ENCODE assay signal across 9 cellular contexts in the genomic region with DNA sequence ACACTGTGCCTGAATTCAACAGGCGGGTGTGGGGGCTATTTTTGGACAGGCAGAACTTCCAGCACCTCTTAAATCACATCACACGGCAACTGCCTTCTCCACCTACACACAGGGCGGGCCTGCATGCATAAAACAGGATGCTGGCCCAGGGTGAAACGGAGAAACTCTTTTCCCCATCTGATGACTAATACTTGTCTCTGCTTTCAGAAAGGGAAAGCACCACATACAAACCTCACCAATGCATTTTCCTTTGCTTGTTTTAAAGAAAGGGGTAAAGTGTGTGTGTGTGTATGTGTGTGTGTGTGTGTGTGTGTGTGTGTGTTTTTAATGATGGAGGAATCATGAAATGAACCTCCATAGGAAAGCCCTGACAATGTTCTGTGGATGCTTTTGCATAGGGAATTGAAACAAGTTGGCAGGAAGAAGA. TPM values are rescaled to one million over a fixed set of nuclear protein-coding genes. Genes with fewer than 3 reads are reported as not detected.
DNase-seq lines count a peak whose midpoint lies in the region; ATAC-seq and TF ChIP-seq lines count a peak whose summit lies in the region.
"Had no signal": no experiment of that assay in that cellular context is flagged by ENCODE, and none has a peak within 500 bp of the region (broad histone marks: within the 10 kb centered on the region; RNA-seq: fewer than 3 reads in every experiment).

No MANE protein-coding gene starts in this region.

- peaks cover 6 to 11% of the 10 kb centered on the region in 2 donors for H3K27me3 Mint-ChIP-seq in stimulated activated naive B cell treated with anti-CD40 and anti-IgM and Interleukin-4, amounts not matched to agents 10 μg/mL and 1 μg/mL and 100 μg/mL, for 72 hours

- peak overlapping the region; percentile 20 for H2AFZ ChIP-seq in fibroblast of lung (ENCODE audit: low read length)

- peak overlapping the region; percentile 2 to 41 (median 33) for H3K4me3 ChIP-seq in fibroblast of lung (replicated peaks in 1 of 4; ENCODE audit: control extremely low read depth in 1 of 4, insufficient read depth in 1 of 4, low read depth in 3 of 4, low read length in 4 of 4)

- no peaks in the 10 kb centered on the region for H3K9me3 ChIP-seq in fibroblast of lung (ENCODE audit: control insufficient read depth, insufficient read depth, low read depth, low read length)

- H4K20me1 ChIP-seq in fibroblast of lung (ENCODE audit: control insufficient read depth, extremely low read depth, insufficient read depth, low read length) = no peaks in the 10 kb centered on the region

- H3K4me2 ChIP-seq in fibroblast of lung (ENCODE audit: extremely low read depth, insufficient read depth, low read length) = peak overlapping the region; percentile 60

- peak; percentile 100 for ATAC-seq in GM21423 (IDR thresholded peaks at IDR 0.05; ENCODE audit: unreplicated experiment)
- peak; percentile 100 for ATAC-seq in HG03558 (IDR thresholded peaks at IDR 0.05; ENCODE audit: extremely low read depth, unreplicated experiment)
- ATAC-seq in stimulated activated naive B cell treated with anti-CD40 and anti-IgM and Interleukin-4, amounts not matched to agents 10 μg/mL and 1 μg/mL and 100 μg/mL, for 72 hours (replicated peaks) = peak; percentile 99

- H3K4me3 Mint-ChIP-seq in stimulated activated naive B cell treated with anti-CD40 and anti-IgM and Interleukin-4, amounts not matched to agents 10 μg/mL and 1 μg/mL and 100 μg/mL, for 72 hours = peak overlapping the region; percentile 26 to 30
- H3K4me3 Mint-ChIP-seq: IgD-negative memory B cell had no signal

- peaks cover 1 to 3% of the 10 kb centered on the region in 2 donors for H3K9me3 Mint-ChIP-seq in stimulated activated naive B cell treated with anti-CD40 and anti-IgM and Interleukin-4, amounts not matched to agents 10 μg/mL and 1 μg/mL and 100 μg/mL, for 72 hours

- H3K36me3 Mint-ChIP-seq in stimulated activated naive B cell treated with anti-CD40 and anti-IgM and Interleukin-4, amounts not matched to agents 10 μg/mL and 1 μg/mL and 100 μg/mL, for 72 hours = no peaks in the 10 kb centered on the region
- H3K36me3 Mint-ChIP-seq: IgD-negative memory B cell had no signal

- H3K9ac ChIP-seq in fibroblast of lung (ENCODE audit: insufficient read depth, low read length) = no peak overlapping the region

- H3K27me3 ChIP-seq in fibroblast of lung (ENCODE audit: control insufficient read depth, insufficient read depth, low read length) = no peaks in the 10 kb centered on the region

- DNase-seq in GM10266 (ENCODE audit: extremely low spot score) (peak; percentile 61), fibroblast of lung (ENCODE audit: low read depth in 2 of 2) (peak; percentile 82 to 88), NCI-H187 treated with DMSO at 0.1 percent for 48 hours (lab: John Stamatoyannopoulos, UW) (no peak), NCI-H1930 (lab: John Stamatoyannopoulos, UW) (no peak), NCI-H1417 treated with DMSO at 0.1 percent for 48 hours (lab: John Stamatoyannopoulos, UW) (no peak)
- DNase-seq in stimulated activated naive B cell treated with anti-CD40 and anti-IgM and Interleukin-4, amounts not matched to agents 10 μg/mL and 1 μg/mL and 100 μg/mL, for 72 hours = peak; percentile 48

- H3K36me3 ChIP-seq in fibroblast of lung (ENCODE audit: control insufficient read depth, insufficient read depth, low read length) = no peaks in the 10 kb centered on the region

- H3K4me1 ChIP-seq in fibroblast of lung (ENCODE audit: control insufficient read depth, extremely low read depth, insufficient read depth, low read length) = peaks cover 18% of the 10 kb centered on the region

- H3K27ac Mint-ChIP-seq in stimulated activated naive B cell treated with anti-CD40 and anti-IgM and Interleukin-4, amounts not matched to agents 10 μg/mL and 1 μg/mL and 100 μg/mL, for 72 hours = no peak overlapping the region
- H3K27ac Mint-ChIP-seq: IgD-negative memory B cell had no signal

- TF ChIP-seq CTCF in GM10266 (IDR thresholded peaks at IDR 0.05; ENCODE audit: control insufficient read depth, insufficient read depth, low read depth, missing control alignments) (no peak), fibroblast of lung (conservative IDR thresholded peaks at IDR 0.05 in 1 of 2, IDR thresholded peaks at IDR 0.05 in 1 of 2; ENCODE audit: low read depth in 1 of 2, low read length in 2 of 2) (no peak)

- peaks cover 5 to 7% of the 10 kb centered on the region in 2 donors for H3K4me1 Mint-ChIP-seq in stimulated activated naive B cell treated with anti-CD40 and anti-IgM and Interleukin-4, amounts not matched to agents 10 μg/mL and 1 μg/mL and 100 μg/mL, for 72 hours
- H3K4me1 Mint-ChIP-seq: IgD-negative memory B cell had no signal

- H3K27ac ChIP-seq in fibroblast of lung (ENCODE audit: insufficient read depth, low read length) = peak overlapping the region; percentile 36

- H3K79me2 ChIP-seq in fibroblast of lung (ENCODE audit: control insufficient read depth, insufficient read depth, low read length) = no peaks in the 10 kb centered on the region

RNA-seq across cellular contexts. Expression of gene SPAG17, which starts 48.5 kb away (rescaled TPM):
- under 0.01 and 0.33 TPM in 2 replicates for total RNA-seq in fibroblast of lung
- 0.01 TPM in 1 of 2 replicates, not detected in the other for polyA plus RNA-seq in fibroblast of lung
- 0.01 TPM in 1 of 2 replicates, not detected in the other for polyA plus RNA-seq in fibroblast of lung (2012)
- polyA minus RNA-seq in fibroblast of lung (ENCODE audit: low replicate concordance) = not detected in 2 replicates
- polyA plus RNA-seq: IgD-negative memory B cell had no signal

Comparison
In these comparisons a context has a peak if more than half of its experiments do, and no peak if none do; other contexts are left out.
1. DNase-seq: peak in GM10266 (single experiment), fibroblast of lung (2 of 2) and stimulated activated naive B cell treated with anti-CD40 and anti-IgM and Interleukin-4, amounts not matched to agents 10 μg/mL and 1 μg/mL and 100 μg/mL, for 72 hours (single experiment); none in NCI-H187 treated with DMSO at 0.1 percent for 48 hours (single experiment), NCI-H1930 (0 of 2) and NCI-H1417 treated with DMSO at 0.1 percent for 48 hours (single experiment).
2. Peak in every context shown above with its lines, with median percentiles within 50 percentile points of each other: ATAC-seq.